In the genomic region with DNA sequence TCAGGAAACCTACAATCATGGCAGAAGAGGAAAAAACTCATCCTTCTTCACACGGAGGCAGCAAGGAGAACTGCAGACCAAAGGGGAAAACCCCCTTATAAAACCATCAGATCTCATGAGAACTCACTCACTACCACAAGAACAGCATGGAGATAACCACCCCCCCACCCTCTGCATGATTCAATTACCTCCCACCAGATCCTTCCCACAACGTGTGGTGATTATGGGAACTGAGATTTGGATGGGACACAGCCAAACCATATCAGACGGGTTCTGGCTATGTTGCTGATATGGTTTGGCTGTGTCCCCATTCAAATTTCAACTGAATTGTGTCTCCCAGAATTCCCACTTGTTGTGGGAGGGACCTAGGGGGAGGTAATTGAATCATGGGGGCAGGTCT, we compare ENCODE assay signal across 19 cellular contexts. TPM values are rescaled to one million over a fixed set of nuclear protein-coding genes. Genes with fewer than 3 reads are reported as not detected.
"Had no signal": no experiment of that assay in that cellular context is flagged by ENCODE, and none has a peak within 500 bp of the region (broad histone marks: within the 10 kb centered on the region; RNA-seq: fewer than 3 reads in every experiment).

No MANE protein-coding gene starts in this region.

- H3K4me3 Mint-ChIP-seq: naive thymus-derived CD8-positive, alpha-beta T cell; stimulated activated memory B cell treated with anti-CD40 and anti-IgM and Interleukin-4, amounts not matched to agents 10 μg/mL and 1 μg/mL and 100 μg/mL, for 72 hours had no signal

- H3K9me3 Mint-ChIP-seq: naive thymus-derived CD8-positive, alpha-beta T cell; stimulated activated memory B cell treated with anti-CD40 and anti-IgM and Interleukin-4, amounts not matched to agents 10 μg/mL and 1 μg/mL and 100 μg/mL, for 72 hours had no signal

- H3K4me3 ChIP-seq: dorsolateral prefrontal cortex, gastroesophageal sphincter, mucosa of descending colon, spleen had no signal

- H3K36me3 Mint-ChIP-seq: naive thymus-derived CD8-positive, alpha-beta T cell; stimulated activated memory B cell treated with anti-CD40 and anti-IgM and Interleukin-4, amounts not matched to agents 10 μg/mL and 1 μg/mL and 100 μg/mL, for 72 hours had no signal

- ATAC-seq: esophagus mucosa; gastroesophageal sphincter; mucosa of descending colon; naive thymus-derived CD8-positive, alpha-beta T cell; sciatic nerve; stimulated activated memory B cell treated with anti-CD40 and anti-IgM and Interleukin-4, amounts not matched to agents 10 μg/mL and 1 μg/mL and 100 μg/mL, for 72 hours had no signal

- DNase-seq: cortex of kidney; dorsolateral prefrontal cortex; effector CD8-positive, alpha-beta T cell; foreskin fibroblast; glutamatergic neuron; islet precursor cell; mammary epithelial cell; mucosa of descending colon; naive thymus-derived CD8-positive, alpha-beta T cell; posterior cingulate gyrus; spleen; stimulated activated CD4-positive, alpha-beta T cell treated with anti-CD3 and anti-CD28 coated beads, Interleukin-15, amount 100 ng/mL, for 24 hours; stimulated activated CD4-positive, alpha-beta T cell treated with anti-CD3 and anti-CD28 coated beads, Interleukin-1b, Interleukin-23, amount 100 ng/mL, for 48 hours; stimulated activated CD4-positive, alpha-beta T cell treated with anti-CD3 and anti-CD28 coated beads, Interleukin-4, amount 100 ng/mL, for 24 hours; trophoblast cell had no signal

- H3K27ac Mint-ChIP-seq: naive thymus-derived CD8-positive, alpha-beta T cell; stimulated activated memory B cell treated with anti-CD40 and anti-IgM and Interleukin-4, amounts not matched to agents 10 μg/mL and 1 μg/mL and 100 μg/mL, for 72 hours had no signal

- H3K4me1 Mint-ChIP-seq: naive thymus-derived CD8-positive, alpha-beta T cell; stimulated activated memory B cell treated with anti-CD40 and anti-IgM and Interleukin-4, amounts not matched to agents 10 μg/mL and 1 μg/mL and 100 μg/mL, for 72 hours had no signal

- H3K27me3 Mint-ChIP-seq: stimulated activated memory B cell treated with anti-CD40 and anti-IgM and Interleukin-4, amounts not matched to agents 10 μg/mL and 1 μg/mL and 100 μg/mL, for 72 hours had no signal

RNA-seq across cellular contexts. Expression of a gene that starts 28.7 kb away (rescaled TPM):
- polyA plus RNA-seq: naive thymus-derived CD8-positive, alpha-beta T cell had no signal
